In the genomic region with DNA sequence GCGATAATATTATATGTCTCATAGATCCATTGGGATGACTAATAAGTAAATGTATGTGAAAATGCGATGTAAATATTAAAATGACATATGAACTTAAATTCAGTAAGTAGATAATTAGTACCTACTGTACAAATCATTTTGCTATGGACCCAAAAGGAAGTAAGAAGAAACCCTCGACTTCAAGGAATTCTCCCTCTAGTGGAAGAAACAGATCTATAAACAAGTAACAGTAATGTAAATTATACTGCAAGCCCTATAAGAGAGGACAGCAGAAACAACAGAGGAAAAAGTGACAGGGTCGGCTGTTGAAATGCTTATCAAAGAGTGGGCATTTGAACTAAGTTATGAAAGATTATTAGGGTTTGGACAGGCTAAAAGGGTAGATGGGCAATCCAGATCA, we compare ENCODE assay signal across 26 cellular contexts.
DNase-seq lines count a peak whose midpoint lies in the region; TF ChIP-seq lines count a peak whose summit lies in the region.
"Had no signal": no experiment of that assay in that cellular context is flagged by ENCODE, and none has a peak within 500 bp of the region (broad histone marks: within the 10 kb centered on the region; RNA-seq: fewer than 3 reads in every experiment).

No MANE protein-coding gene starts in this region.

- 0 out of 2 replicates have a peak, but pooled peaks have one; percentile 10 for TF ChIP-seq CTCF in AG10803 (conservative IDR thresholded peaks at IDR 0.05; ENCODE audit: low read length)
- peak; percentile 28; the same call in 1 of the 2 replicates for TF ChIP-seq CTCF in HFFc6 (IDR thresholded peaks at IDR 0.05)
- peak; percentile 23 for TF ChIP-seq CTCF in glutamatergic neuron (IDR thresholded peaks at IDR 0.05; ENCODE audit: partially characterized antibody, unreplicated experiment)
- TF ChIP-seq CTCF in progenitor cell of endocrine pancreas (IDR thresholded peaks at IDR 0.05; ENCODE audit: unreplicated experiment), result no peak
- no peak for TF ChIP-seq CTCF in spleen (IDR thresholded peaks at IDR 0.05 in 8 of 11, conservative IDR thresholded peaks at IDR 0.05 in 3 of 11)

- no peaks in the 10 kb centered on the region for H3K9me3 ChIP-seq in spleen
- H3K9me3 ChIP-seq: esophagus muscularis mucosa, gastroesophageal sphincter, SJSA1 had no signal

- TF ChIP-seq POLR2A in spleen (IDR thresholded peaks at IDR 0.05), result no peak

- in situ Hi-C loops in SK-MEL-5 (cut with HindIII; ENCODE audit: low pct_unique_long_range_greater_than_20kb, low sequenced_read_pairs), result no loop called here

- no peak overlapping the region for H3K4me3 ChIP-seq in AG10803 (ENCODE audit: low read length)
- H3K4me3 ChIP-seq in spleen, result no peak overlapping the region
- H3K4me3 ChIP-seq: esophagus muscularis mucosa, gastroesophageal sphincter, SJSA1 had no signal

- 0 out of 2 replicates have a peak, but pooled peaks cover 5% of the 10 kb centered on the region for H3K36me3 Mint-ChIP-seq in HFFc6 (ENCODE audit: low read depth)
- no peaks in the 10 kb centered on the region for H3K36me3 Mint-ChIP-seq in glutamatergic neuron (ENCODE audit: unreplicated experiment)
- no peaks in the 10 kb centered on the region for H3K36me3 Mint-ChIP-seq in progenitor cell of endocrine pancreas (ENCODE audit: insufficient read depth)
- H3K36me3 Mint-ChIP-seq: activated naive CD8-positive, alpha-beta T cell treated with anti-CD3 and anti-CD28 coated beads for 36 hours; CD4-positive, alpha-beta memory T cell had no signal

- H3K4me1 ChIP-seq in spleen, result no peaks in the 10 kb centered on the region
- H3K4me1 ChIP-seq: esophagus muscularis mucosa, gastroesophageal sphincter, SJSA1 had no signal

- H3K4me3 Mint-ChIP-seq in HFFc6, result no peak overlapping the region
- no peak overlapping the region for H3K4me3 Mint-ChIP-seq in glutamatergic neuron (ENCODE audit: unreplicated experiment)
- H3K4me3 Mint-ChIP-seq in progenitor cell of endocrine pancreas (ENCODE audit: low read depth), result no peak overlapping the region
- H3K4me3 Mint-ChIP-seq: activated naive CD8-positive, alpha-beta T cell treated with anti-CD3 and anti-CD28 coated beads for 36 hours; activated T-helper 17 cell treated with anti-CD3 and anti-CD28 coated beads, Interleukin-2, amount 50 U/mL, for 72 hours had no signal

- no peaks in the 10 kb centered on the region for H3K36me3 ChIP-seq in spleen
- H3K36me3 ChIP-seq: esophagus muscularis mucosa, gastroesophageal sphincter, SJSA1, WERI-Rb-1 had no signal

- H3K27me3 Mint-ChIP-seq in HFFc6 (ENCODE audit: insufficient read depth), result peaks cover 2% of the 10 kb centered on the region
- no peaks in the 10 kb centered on the region for H3K27me3 Mint-ChIP-seq in glutamatergic neuron (ENCODE audit: unreplicated experiment)
- peaks cover 9% of the 10 kb centered on the region for H3K27me3 Mint-ChIP-seq in progenitor cell of endocrine pancreas

- no peak overlapping the region for H3K27ac ChIP-seq in spleen
- H3K27ac ChIP-seq: esophagus muscularis mucosa, gastroesophageal sphincter, SJSA1, WERI-Rb-1 had no signal

- no peak for DNase-seq in AG10803 (ENCODE audit: low read depth)
- DNase-seq in HFFc6, result no peak
- DNase-seq in SK-MEL-5 (ENCODE audit: low read depth, low spot score), result peak; percentile 2
- DNase-seq in glutamatergic neuron, result no peak
- no peak for DNase-seq in COLO668 (lab: John Stamatoyannopoulos, UW; ENCODE audit: unreplicated experiment)
- DNase-seq in progenitor cell of endocrine pancreas (ENCODE audit: low spot score, unreplicated experiment), result no peak
- DNase-seq in NCI-H1930 (lab: John Stamatoyannopoulos, UW), result no peak
- DNase-seq in spleen, result no peak
- DNase-seq: activated CD4-positive, alpha-beta T cell treated with anti-CD3 and anti-CD28 coated beads, Interleukin-2, amount 50 U/mL, for 1 hour; activated naive CD8-positive, alpha-beta T cell treated with anti-CD3 and anti-CD28 coated beads for 36 hours; CD4-positive, alpha-beta memory T cell; DMS153; effector CD8-positive, alpha-beta T cell; GF-D8; HCEC 1CT; kidney; NCI-H146; NCI-H2171 treated with DMSO at 0.1 percent for 48 hours; stimulated activated CD4-positive, alpha-beta T cell treated with anti-CD3 and anti-CD28 coated beads, Interleukin-2, amount 100 ng/mL, for 48 hours; stimulated activated naive CD4-positive, alpha-beta T cell; T-helper 2 cell; WERI-Rb-1 had no signal

- peaks cover 27% of the 10 kb centered on the region for H3K9me3 Mint-ChIP-seq in HFFc6
- H3K9me3 Mint-ChIP-seq in glutamatergic neuron (ENCODE audit: unreplicated experiment), result no peaks in the 10 kb centered on the region
- peaks cover 5% of the 10 kb centered on the region for H3K9me3 Mint-ChIP-seq in progenitor cell of endocrine pancreas (ENCODE audit: low read depth)
- H3K9me3 Mint-ChIP-seq: activated naive CD8-positive, alpha-beta T cell treated with anti-CD3 and anti-CD28 coated beads for 36 hours; activated T-helper 17 cell treated with anti-CD3 and anti-CD28 coated beads, Interleukin-2, amount 50 U/mL, for 72 hours had no signal

- no peaks in the 10 kb centered on the region for H3K27me3 ChIP-seq in spleen (replicated peaks in 1 of 7)
- H3K27me3 ChIP-seq: esophagus muscularis mucosa, gastroesophageal sphincter, SJSA1 had no signal

- intact Hi-C loops in spleen (cut with DNase I; ENCODE audit: low total_unique reads), result no loop called here

- no peaks in the 10 kb centered on the region for H3K4me1 Mint-ChIP-seq in HFFc6 (ENCODE audit: low read depth)
- H3K4me1 Mint-ChIP-seq in glutamatergic neuron (ENCODE audit: low read depth, unreplicated experiment), result no peaks in the 10 kb centered on the region
- no peaks in the 10 kb centered on the region for H3K4me1 Mint-ChIP-seq in progenitor cell of endocrine pancreas (ENCODE audit: low read depth)
- H3K4me1 Mint-ChIP-seq: activated naive CD8-positive, alpha-beta T cell treated with anti-CD3 and anti-CD28 coated beads for 36 hours; activated T-helper 17 cell treated with anti-CD3 and anti-CD28 coated beads, Interleukin-2, amount 50 U/mL, for 72 hours; CD4-positive, alpha-beta memory T cell had no signal

- H3K27ac Mint-ChIP-seq in HFFc6, result no peak overlapping the region
- no peak overlapping the region for H3K27ac Mint-ChIP-seq in glutamatergic neuron (ENCODE audit: unreplicated experiment)
- H3K27ac Mint-ChIP-seq in progenitor cell of endocrine pancreas, result no peak overlapping the region
- H3K27ac Mint-ChIP-seq: activated naive CD8-positive, alpha-beta T cell treated with anti-CD3 and anti-CD28 coated beads for 36 hours; activated T-helper 17 cell treated with anti-CD3 and anti-CD28 coated beads, Interleukin-2, amount 50 U/mL, for 72 hours; CD4-positive, alpha-beta memory T cell had no signal

- WGBS in spleen, 5 donors, result 64 to 82% (median 80%) methylated on average over 4 of the region's 4 CpGs

Comparison
In these comparisons a context has a peak if more than half of its experiments do, and no peak if none do; other contexts are left out.
1. CTCF ChIP-seq: peak in AG10803 (single experiment), HFFc6 (single experiment) and glutamatergic neuron (single experiment); none in progenitor cell of endocrine pancreas (single experiment) and spleen (0 of 11).